ENCODE assay signal across 8 cellular contexts in the genomic region with DNA sequence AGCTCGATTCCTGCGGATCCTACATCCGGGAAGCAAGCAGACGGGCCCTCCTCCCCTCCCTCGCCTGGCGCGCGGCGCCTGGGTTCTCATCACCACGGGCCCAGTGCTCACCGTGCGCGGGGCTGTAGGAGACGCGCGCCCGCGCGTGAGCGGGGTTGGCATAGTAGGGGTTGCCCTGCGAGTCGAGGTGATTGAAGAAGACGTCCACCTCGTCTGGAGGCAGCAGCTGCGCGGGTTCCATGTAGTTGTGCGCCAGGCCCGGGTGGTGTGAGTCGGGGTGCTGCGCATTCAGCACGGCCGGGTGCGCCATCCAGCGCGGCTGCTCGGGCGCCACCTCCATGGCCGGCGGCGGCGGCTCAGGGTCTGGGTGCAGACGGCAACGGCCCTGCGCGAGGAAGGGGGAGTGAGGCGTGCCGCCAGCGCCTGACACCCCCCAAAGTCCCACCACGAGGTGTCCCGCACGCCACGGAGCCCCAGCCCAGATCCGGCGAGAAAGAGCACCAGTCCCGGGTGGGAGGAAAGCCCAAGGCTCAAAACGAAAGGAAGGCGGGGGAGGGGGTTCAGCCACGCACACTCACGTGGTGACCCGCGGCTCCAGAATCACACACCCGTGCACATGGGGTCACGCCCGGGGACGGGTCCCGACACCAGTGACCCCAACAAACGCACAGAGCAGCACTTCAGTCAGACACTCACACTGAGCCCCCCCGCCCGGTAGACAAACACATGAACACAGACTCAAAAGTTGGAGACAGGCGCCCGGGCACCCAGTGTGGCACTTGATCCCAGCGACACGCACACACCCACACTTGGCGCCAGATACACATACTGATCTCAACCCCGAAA. TPM values are rescaled to one million over a fixed set of nuclear protein-coding genes. Genes with fewer than 3 reads are reported as not detected.
DNase-seq lines count a peak whose midpoint lies in the region; ATAC-seq and TF ChIP-seq lines count a peak whose summit lies in the region.

No MANE protein-coding gene starts in this region.

- no peaks in the 10 kb centered on the region for H3K9me3 ChIP-seq in WERI-Rb-1 (ENCODE audit: severe bottlenecking)

- H3K4me3 ChIP-seq in WERI-Rb-1 (ENCODE audit: low read depth, low read length): peak overlapping the region; percentile 22
- H3K4me3 ChIP-seq in fibroblast of mammary gland (ENCODE audit: control insufficient read depth, low read depth, low read length): peak overlapping the region; percentile 29

- peak; percentile 43 for DNase-seq in activated T-cell treated with anti-CD3 and anti-CD28 coated beads, Interleukin-2, amount 50 U/mL, for 1 hour
- no peak for DNase-seq in activated T-cell treated with anti-CD3 and anti-CD28 coated beads for 4 hours
- DNase-seq in WERI-Rb-1: no peak
- DNase-seq in fibroblast of mammary gland (ENCODE audit: low read depth): no peak
- DNase-seq in osteocyte (ENCODE audit: extremely low spot score, unreplicated experiment): no peak
- DNase-seq in T1000 (lab: John Stamatoyannopoulos, UW): no peak

- H3K27ac ChIP-seq in WERI-Rb-1: no peak overlapping the region

- H3K4me3 Mint-ChIP-seq in osteocyte (ENCODE audit: unreplicated experiment): peak overlapping the region; percentile 78

- H3K27ac Mint-ChIP-seq in osteocyte (ENCODE audit: unreplicated experiment): no peak overlapping the region

- no peaks in the 10 kb centered on the region for H3K9me3 Mint-ChIP-seq in osteocyte (ENCODE audit: unreplicated experiment)

- H3K36me3 Mint-ChIP-seq in osteocyte (ENCODE audit: unreplicated experiment): no peaks in the 10 kb centered on the region

- no peak for TF ChIP-seq CTCF in WERI-Rb-1 (IDR thresholded peaks at IDR 0.05; ENCODE audit: low read depth, low read length)
- no peak for TF ChIP-seq CTCF in fibroblast of mammary gland (conservative IDR thresholded peaks at IDR 0.05; ENCODE audit: control insufficient read depth, insufficient read depth, low read depth, low read length)
- no peak for TF ChIP-seq CTCF in osteocyte (IDR thresholded peaks at IDR 0.05)

- peaks cover 38% of the 10 kb centered on the region for H3K27me3 Mint-ChIP-seq in osteocyte (ENCODE audit: unreplicated experiment)

- no peaks in the 10 kb centered on the region for H3K36me3 ChIP-seq in WERI-Rb-1

- ATAC-seq in GM21529 (IDR thresholded peaks at IDR 0.05; ENCODE audit: unreplicated experiment): no peak
- no peak for ATAC-seq in esophagus mucosa

- peaks cover 43% of the 10 kb centered on the region for H3K4me1 Mint-ChIP-seq in osteocyte (ENCODE audit: unreplicated experiment)

- peaks cover 100% of the 10 kb centered on the region for H3K27me3 ChIP-seq in WERI-Rb-1 (ENCODE audit: insufficient read depth, low read depth, severe bottlenecking)

RNA-seq across cellular contexts. Expression of a gene that starts 6.1 kb away (rescaled TPM):
- total RNA-seq in osteocyte: 0.67 and 0.91 TPM in 2 replicates
- total RNA-seq in esophagus mucosa: 1.1 TPM

RNA-seq across cellular contexts. Expression of a gene that starts 20.2 kb away (rescaled TPM):
- total RNA-seq in osteocyte (not detected in 2 replicates), esophagus mucosa (not detected)
